8 cellular contexts compared by ENCODE assay signal in genomic region chr19:16771618-16772017, GRCh38. TPM values are rescaled to one million over a fixed set of nuclear protein-coding genes. Genes with fewer than 3 reads are reported as not detected.
A peak's percentile ranks its signal among the peaks of the same experiment; 100 is the strongest.
DNase-seq lines count a peak whose midpoint lies in the region; ATAC-seq and TF ChIP-seq lines count a peak whose summit lies in the region.

No MANE protein-coding gene starts in this region.

- no peaks in the 10 kb centered on the region for H3K4me1 Mint-ChIP-seq in naive thymus-derived CD8-positive, alpha-beta T cell

- no peak for TF ChIP-seq EP300 in esophagus muscularis mucosa (IDR thresholded peaks at IDR 0.05)

- DNase-seq in COR-L47 (lab: John Stamatoyannopoulos, UW): peak; percentile 71
- DNase-seq in KG1 (lab: John Stamatoyannopoulos, UW): peak; percentile 78
- DNase-seq in PC-3: peak; percentile 93
- peak; percentile 68 for DNase-seq in activated T-cell treated with anti-CD3 and anti-CD28 coated beads for 4 hours
- peak; percentile 97 for DNase-seq in esophagus muscularis mucosa (ENCODE audit: extremely low spot score)
- DNase-seq in naive thymus-derived CD8-positive, alpha-beta T cell: peak; percentile 51 to 84 (median 68)
- DNase-seq in stimulated activated CD8-positive, alpha-beta memory T cell treated with anti-CD3 and anti-CD28 coated beads, Interleukin-7, amount 100 ng/mL, for 48 hours (ENCODE audit: extremely low read depth in 1 of 2, low read depth in 1 of 2): peak; percentile 18 to 45

- no peaks in the 10 kb centered on the region for H3K9me2 ChIP-seq in PC-3 (replicated peaks; ENCODE audit: low read length)

- intact Hi-C loops in PC-3 (cut with micrococcal nuclease) (loop anchor here (1.0 to 5.0 kb wide), 4 partner anchors 57 to 278 kb away; no protein-coding TSS in a partner anchor), esophagus muscularis mucosa (cut with DNase I) (loop anchor here (2.0 to 5.0 kb wide), 3 partner anchors 54 to 281 kb away; partner anchors contain the start of gene NWD1)

- H3K79me2 ChIP-seq in PC-3 (ENCODE audit: low read length): no peaks in the 10 kb centered on the region

- peaks cover 0 to 12% (median 3%) of the 10 kb centered on the region in 9 donors for H3K9me3 Mint-ChIP-seq in naive thymus-derived CD8-positive, alpha-beta T cell

- H3K27me3 ChIP-seq in PC-3 (ENCODE audit: low read length) (no peaks in the 10 kb centered on the region), esophagus muscularis mucosa (no peaks in the 10 kb centered on the region)

- no peaks in the 10 kb centered on the region for H3K4me1 ChIP-seq in PC-3 (ENCODE audit: insufficient read depth, low read length)
- peaks cover 0 to 3% (median 0%) of the 10 kb centered on the region in 4 donors for H3K4me1 ChIP-seq in esophagus muscularis mucosa

- no peak for TF ChIP-seq POLR2A in esophagus muscularis mucosa (IDR thresholded peaks at IDR 0.05; ENCODE audit: low read depth)

- H3K27ac ChIP-seq in PC-3 (ENCODE audit: low read length) (no peak overlapping the region), esophagus muscularis mucosa (replicated peaks in 1 of 4) (no peak overlapping the region)

- TF ChIP-seq CTCF in PC-3 (conservative IDR thresholded peaks at IDR 0.05; ENCODE audit: low read depth, low read length): peak; percentile 87
- TF ChIP-seq CTCF in esophagus muscularis mucosa (IDR thresholded peaks at IDR 0.05): peak; percentile 82 to 88 (median 86)

- no peaks in the 10 kb centered on the region for H3K9me3 ChIP-seq in PC-3 (ENCODE audit: low read length)
- H3K9me3 ChIP-seq in esophagus muscularis mucosa: peaks cover 0 to 3% (median 1%) of the 10 kb centered on the region in 4 donors

- H3K4me3 ChIP-seq in PC-3 (ENCODE audit: low read length): no peak overlapping the region
- H3K4me3 ChIP-seq in esophagus muscularis mucosa: no peak overlapping the region

- peak overlapping the region; percentile 32 for H2AFZ ChIP-seq in PC-3 (ENCODE audit: low read length)

- BruUV-seq in PC-3 (replicated peaks; lab: Mats Ljungman, UMichigan): no TSS peak

- no peak overlapping the region for H3K27ac Mint-ChIP-seq in naive thymus-derived CD8-positive, alpha-beta T cell

- WGBS in esophagus muscularis mucosa: 31% methylated on average over 14 of the region's 14 CpGs

- H3F3A ChIP-seq in PC-3 (ENCODE audit: low read length, unreplicated experiment): no peaks in the 10 kb centered on the region

- no peak overlapping the region for H3K9ac ChIP-seq in PC-3 (ENCODE audit: low read length)

- CTCF ChIA-PET in PC-3 (lab: Charles Lee): interaction anchor here (0.6 to 0.7 kb wide), 4 partner anchors 10 to 269 kb away, joined by 3 to 11 read pairs (median 6); no protein-coding TSS in a partner anchor

- H3K36me3 Mint-ChIP-seq in naive thymus-derived CD8-positive, alpha-beta T cell: peaks cover 0 to 6% (median 4%) of the 10 kb centered on the region in 3 donors

- H3K36me3 ChIP-seq in PC-3 (ENCODE audit: low read depth, low read length) (no peaks in the 10 kb centered on the region), esophagus muscularis mucosa (no peaks in the 10 kb centered on the region)

- no peaks in the 10 kb centered on the region for H4K20me1 ChIP-seq in PC-3 (ENCODE audit: low read length)

- no peak overlapping the region for H3K4me2 ChIP-seq in PC-3 (ENCODE audit: low read length)

- POLR2A ChIA-PET in PC-3 (lab: Charles Lee; ENCODE audit: unreplicated experiment): no interaction called here
- POLR2A ChIA-PET in naive thymus-derived CD8-positive, alpha-beta T cell (lab: Charles Lee): no interaction called here

- H3K4me3 Mint-ChIP-seq in naive thymus-derived CD8-positive, alpha-beta T cell: no peak overlapping the region

- peaks cover 6 to 48% (median 33%) of the 10 kb centered on the region in 5 donors for H3K27me3 Mint-ChIP-seq in naive thymus-derived CD8-positive, alpha-beta T cell

- ATAC-seq in PC-3 (peak; percentile 90), HG03469 (IDR thresholded peaks at IDR 0.05; ENCODE audit: unreplicated experiment) (no peak)
- ATAC-seq in naive thymus-derived CD8-positive, alpha-beta T cell: peak; percentile 71 to 75

RNA-seq across cellular contexts. Expression of gene NWD1, which starts 52.0 kb away (rescaled TPM):
- total RNA-seq in PC-3 (2014; rRNA removed) (2.4 and 2.5 TPM in 2 replicates), esophagus muscularis mucosa (under 1 TPM; under 0.01 to 0.17 (median 0.06) TPM)
- total RNA-seq in naive thymus-derived CD8-positive, alpha-beta T cell: not detected
- not detected for polyA plus RNA-seq in naive thymus-derived CD8-positive, alpha-beta T cell

RNA-seq across cellular contexts. Expression of gene SIN3B, which starts 57.6 kb away (rescaled TPM):
- total RNA-seq in PC-3 (2014; rRNA removed) (46.4 and 84.1 TPM in 2 replicates), esophagus muscularis mucosa (10 to 100 TPM; 25.3 to 53.9 (median 36.1) TPM)
- total RNA-seq in naive thymus-derived CD8-positive, alpha-beta T cell: 100 to 1,000 TPM in 1 of 2 experiments, 10 to 100 TPM in 1; 99.6 to 104 TPM
- 1 to 10 TPM; 2.2 to 5.2 (median 3.2) TPM for polyA plus RNA-seq in naive thymus-derived CD8-positive, alpha-beta T cell

Comparison
In these comparisons a context has a peak if more than half of its experiments do, and no peak if none do; other contexts are left out.
1. DNase-seq: peak in every context shown above with its lines; median percentile 97 in esophagus muscularis mucosa; 93 in PC-3; 78 in KG1; 71 in COR-L47; 68 in activated T-cell treated with anti-CD3 and anti-CD28 coated beads for 4 hours; 68 in naive thymus-derived CD8-positive, alpha-beta T cell; 32 in stimulated activated CD8-positive, alpha-beta memory T cell treated with anti-CD3 and anti-CD28 coated beads, Interleukin-7, amount 100 ng/mL, for 48 hours.